ENCODE assay signal across 9 cellular contexts in the genomic region with DNA sequence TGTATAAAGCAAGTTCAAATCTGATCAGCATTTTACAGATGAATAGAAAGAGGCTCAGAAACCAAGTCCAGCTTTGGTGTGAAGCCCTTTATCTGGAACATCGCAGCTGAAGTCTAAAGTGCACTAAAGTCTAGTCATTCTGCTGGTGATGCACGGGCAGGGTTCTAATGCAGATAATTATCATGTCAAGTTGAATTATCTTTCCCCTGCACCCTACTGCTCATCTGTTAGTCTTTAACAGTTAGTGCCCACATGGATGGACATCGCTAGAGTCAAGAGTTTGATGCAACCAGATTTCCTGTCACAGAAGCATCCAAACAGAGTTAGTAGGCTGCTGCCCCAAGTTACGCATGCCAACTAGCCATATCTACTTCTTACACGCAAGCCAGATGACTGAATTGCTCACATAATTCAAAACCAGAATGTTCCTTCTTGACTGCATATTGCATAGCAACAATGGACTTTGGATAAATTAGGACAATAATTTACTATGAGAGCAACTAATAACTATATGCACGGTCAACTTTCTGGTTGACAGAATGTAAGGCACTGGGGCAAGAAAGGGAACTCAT. TPM values are rescaled to one million over a fixed set of nuclear protein-coding genes. Genes with fewer than 3 reads are reported as not detected.
DNase-seq lines count a peak whose midpoint lies in the region; ATAC-seq and TF ChIP-seq lines count a peak whose summit lies in the region.
"Had no signal": no experiment of that assay in that cellular context is flagged by ENCODE, and none has a peak within 500 bp of the region (broad histone marks: within the 10 kb centered on the region; RNA-seq: fewer than 3 reads in every experiment).

No MANE protein-coding gene starts in this region.

- H3K36me3 ChIP-seq in hepatocyte (replicated peaks; ENCODE audit: insufficient read depth, low read depth) (no peaks in the 10 kb centered on the region), thoracic aorta (no peaks in the 10 kb centered on the region)

- peaks cover 33% of the 10 kb centered on the region for H3K79me2 ChIP-seq in hepatocyte

- ATAC-seq in T-helper 17 cell (no peak), thoracic aorta (ENCODE audit: insufficient number of reproducible peaks, low FRiP score, low read depth) (no peak)
- no peak for ATAC-seq in activated CD4-positive, CD25-positive, alpha-beta regulatory T cell treated with anti-CD3 and anti-CD28 coated beads, Interleukin-2, amount 50 U/mL, for 24 hours

- H4K20me1 ChIP-seq in hepatocyte (ENCODE audit: insufficient read depth, poor library complexity, severe bottlenecking) = peaks cover 5% of the 10 kb centered on the region

- no peaks in the 10 kb centered on the region for H3K4me1 ChIP-seq in hepatocyte (ENCODE audit: insufficient read depth)
- peaks cover 18 to 29% of the 10 kb centered on the region in 2 donors for H3K4me1 ChIP-seq in thoracic aorta (ENCODE audit: control insufficient read depth in 1 of 2, low read depth in 2 of 2)

- H3K9me3 Mint-ChIP-seq in activated naive CD4-positive, alpha-beta T cell treated with anti-CD3 and anti-CD28 coated beads, Interleukin-2, amount 50 U/mL, for 24 hours = no peaks in the 10 kb centered on the region
- H3K9me3 Mint-ChIP-seq: dendritic cell treated with granulocyte-macrophage colony-stimulating factor and Interleukin-4, amounts not matched to agents 40 ng/mL and 50 ng/mL, for 4 days had no signal

- H3K9me2 ChIP-seq in hepatocyte (replicated peaks; ENCODE audit: insufficient read depth) = no peaks in the 10 kb centered on the region

- 86% methylated on average over 6 of the region's 6 CpGs for WGBS in hepatocyte (ENCODE audit: low lambda C conversion rate, missing lambda C conversion rate)

- H3K4me3 ChIP-seq in hepatocyte (no peak overlapping the region), thoracic aorta (peak overlapping the region; percentile 38)

- H3K27me3 Mint-ChIP-seq in activated naive CD4-positive, alpha-beta T cell treated with anti-CD3 and anti-CD28 coated beads, Interleukin-2, amount 50 U/mL, for 24 hours = peaks cover 4% of the 10 kb centered on the region
- peaks cover 21% of the 10 kb centered on the region for H3K27me3 Mint-ChIP-seq in T-helper 17 cell

- H3K9me3 ChIP-seq in T-helper 17 cell (ENCODE audit: control insufficient read depth, low read length, poor library complexity, severe bottlenecking) (no peaks in the 10 kb centered on the region), hepatocyte (ENCODE audit: low read depth) (no peaks in the 10 kb centered on the region), thoracic aorta (no peaks in the 10 kb centered on the region)

- peak overlapping the region; percentile 56 for H3K4me3 Mint-ChIP-seq in activated naive CD4-positive, alpha-beta T cell treated with anti-CD3 and anti-CD28 coated beads, Interleukin-2, amount 50 U/mL, for 24 hours
- H3K4me3 Mint-ChIP-seq in T-helper 17 cell = peak overlapping the region; percentile 25

- peaks cover 11% of the 10 kb centered on the region for H3K36me3 Mint-ChIP-seq in activated naive CD4-positive, alpha-beta T cell treated with anti-CD3 and anti-CD28 coated beads, Interleukin-2, amount 50 U/mL, for 24 hours
- H3K36me3 Mint-ChIP-seq in T-helper 17 cell (ENCODE audit: low read depth) = peaks cover 4% of the 10 kb centered on the region

- H2AFZ ChIP-seq in hepatocyte = peak overlapping the region; percentile 8

- no peak overlapping the region for H3K27ac ChIP-seq in hepatocyte
- H3K27ac ChIP-seq in thoracic aorta = no peak overlapping the region

- TF ChIP-seq CTCF in hepatocyte (IDR thresholded peaks at IDR 0.05; ENCODE audit: poor library complexity) = no peak
- TF ChIP-seq CTCF in thoracic aorta (IDR thresholded peaks at IDR 0.05) = no peak

- peaks cover 34% of the 10 kb centered on the region for H3K4me1 Mint-ChIP-seq in activated naive CD4-positive, alpha-beta T cell treated with anti-CD3 and anti-CD28 coated beads, Interleukin-2, amount 50 U/mL, for 24 hours
- peaks cover 26% of the 10 kb centered on the region for H3K4me1 Mint-ChIP-seq in T-helper 17 cell

- H3K27me3 ChIP-seq in hepatocyte (peaks cover 3% of the 10 kb centered on the region), thoracic aorta (replicated peaks; ENCODE audit: insufficient read depth) (no peaks in the 10 kb centered on the region)

- peak overlapping the region; percentile 39 for H3K4me2 ChIP-seq in hepatocyte

- no peak for DNase-seq in activated naive CD4-positive, alpha-beta T cell treated with anti-CD3 and anti-CD28 coated beads, Interleukin-2, amount 50 U/mL, for 16 hours
- DNase-seq in T-helper 17 cell (no peak), hepatocyte (ENCODE audit: low spot score) (no peak), thoracic aorta (ENCODE audit: low spot score) (no peak), epidermal melanocyte (ENCODE audit: insufficient read length, low spot score) (no peak), activated gamma-delta T cell (lab: John Stamatoyannopoulos, UW) (no peak)

- H3K27ac Mint-ChIP-seq in activated naive CD4-positive, alpha-beta T cell treated with anti-CD3 and anti-CD28 coated beads, Interleukin-2, amount 50 U/mL, for 24 hours = no peak overlapping the region
- H3K27ac Mint-ChIP-seq in T-helper 17 cell = no peak overlapping the region
- H3K27ac Mint-ChIP-seq: dendritic cell treated with granulocyte-macrophage colony-stimulating factor and Interleukin-4, amounts not matched to agents 40 ng/mL and 50 ng/mL, for 4 days had no signal

RNA-seq across cellular contexts. Expression of a gene that starts 1.6 kb away (rescaled TPM):
- total RNA-seq in T-helper 17 cell (10 to 100 TPM; 34.3 to 39.6 TPM), hepatocyte (173 and 187 TPM in 2 replicates), thoracic aorta (10 to 100 TPM; 48.3 to 78.7 TPM)
- polyA plus RNA-seq in hepatocyte = 283 and 293 TPM in 2 replicates

RNA-seq across cellular contexts. Expression of a gene that starts 17.8 kb away (rescaled TPM):
- total RNA-seq in T-helper 17 cell (1 to 10 TPM; 2.6 to 6.6 TPM), hepatocyte (10.2 and 12.5 TPM in 2 replicates), thoracic aorta (10 to 100 TPM in 1 of 2 donors, 1 to 10 TPM in 1; 6.9 to 20.7 TPM)
- polyA plus RNA-seq in hepatocyte = 7.4 and 9.8 TPM in 2 replicates

RNA-seq across cellular contexts. Expression of a gene that starts 56.8 kb away (rescaled TPM):
- total RNA-seq in T-helper 17 cell (not detected), hepatocyte (0.10 and 0.28 TPM in 2 replicates), thoracic aorta (under 1 TPM in 1 of 2 donors, not detected in 1; 0.27 TPM)
- polyA plus RNA-seq in hepatocyte = 0.36 and 1.2 TPM in 2 replicates
